Comparison of ENCODE assay signal across 7 cellular contexts in genomic region chr3:50436063-50436674, GRCh38.
DNase-seq lines count a peak whose midpoint lies in the region; ATAC-seq, FAIRE-seq and TF ChIP-seq lines count a peak whose summit lies in the region.

No MANE protein-coding gene starts in this region.

- POLR2A ChIA-PET in MCF 10A (lab: Yijun Ruan, JAX) = no interaction called here

- CTCF ChIA-PET in MCF 10A (lab: Yijun Ruan, JAX) = interaction anchor here (0.5 to 3.1 kb wide), 11 partner anchors 10 to 179 kb away, joined by 3 to 22 read pairs (median 3); no protein-coding TSS in a partner anchor

- H3K27me3 ChIP-seq in WERI-Rb-1 (ENCODE audit: insufficient read depth, low read depth, severe bottlenecking) = no peaks in the 10 kb centered on the region

- H3K9me3 Mint-ChIP-seq in MCF 10A (ENCODE audit: unreplicated experiment) = no peaks in the 10 kb centered on the region

- no peak for ATAC-seq in GM21381 (IDR thresholded peaks at IDR 0.05; ENCODE audit: unreplicated experiment)

- no TSS peak for BruUV-seq in MCF 10A (replicated peaks; lab: Mats Ljungman, UMichigan)

- H3K4me1 Mint-ChIP-seq in MCF 10A (ENCODE audit: insufficient read depth, unreplicated experiment) = no peaks in the 10 kb centered on the region

- no peaks in the 10 kb centered on the region for H3K36me3 ChIP-seq in WERI-Rb-1

- peak; percentile 89 for DNase-seq in GM12891 (ENCODE audit: insufficient read length, low spot score)
- DNase-seq in Kasumi-1 (lab: John Stamatoyannopoulos, UW) = peak; percentile 5 to 28
- DNase-seq in WERI-Rb-1 = peak; percentile 78
- peak; percentile 54 for DNase-seq in MCF 10A (ENCODE audit: unreplicated experiment)
- peak; percentile 17 for DNase-seq in kidney glomerular epithelial cell (lab: John Stamatoyannopoulos, UW)
- peak; percentile 59 to 71 for DNase-seq in stimulated activated CD4-positive, alpha-beta T cell treated with anti-CD3 and anti-CD28 coated beads, Interleukin-4, amount 100 ng/mL, for 4 hours

- H3K27ac Mint-ChIP-seq in MCF 10A (ENCODE audit: low read depth, unreplicated experiment) = no peak overlapping the region

- H3K27ac ChIP-seq in WERI-Rb-1 = no peak overlapping the region; the same call in 1 of the 2 replicates

- H3K4me3 ChIP-seq in WERI-Rb-1 (ENCODE audit: low read depth, low read length) = no peak overlapping the region

- intact Hi-C loops in MCF 10A (cut with micrococcal nuclease) = loop anchor here (1.0 kb wide), 2 partner anchors 106 to 178 kb away; no protein-coding TSS in a partner anchor

- peaks cover 14% of the 10 kb centered on the region for H3K27me3 Mint-ChIP-seq in MCF 10A (ENCODE audit: insufficient read depth, unreplicated experiment)

- no peaks in the 10 kb centered on the region for H3K9me3 ChIP-seq in WERI-Rb-1 (ENCODE audit: severe bottlenecking)

- H3K4me3 Mint-ChIP-seq in MCF 10A (ENCODE audit: unreplicated experiment) = no peak overlapping the region

- FAIRE-seq in GM12891 (lab: Jason Lieb, UNC) = peak; percentile 82

- H3K36me3 Mint-ChIP-seq in MCF 10A (ENCODE audit: insufficient read depth, unreplicated experiment) = peaks cover 4% of the 10 kb centered on the region

- TF ChIP-seq POLR2A in GM12891 (IDR thresholded peaks at IDR 0.05; ENCODE audit: low read depth, low read length) = no peak

- TF ChIP-seq CTCF in WERI-Rb-1 (IDR thresholded peaks at IDR 0.05; ENCODE audit: low read depth, low read length) (peak; percentile 91), MCF 10A (IDR thresholded peaks at IDR 0.05; ENCODE audit: unreplicated experiment) (peak; percentile 87)

TF ChIP-seq in GM12891, 5 proteins besides CTCF, POLR2A, EP300 and RAD21:
- TF ChIP-seq TAF1 (IDR thresholded peaks at IDR 0.05; ENCODE audit: low read depth, low read length) (no peak), POLR2AphosphoS5 (IDR thresholded peaks at IDR 0.05; ENCODE audit: low read depth, low read length) (no peak), SPI1 (IDR thresholded peaks at IDR 0.05; ENCODE audit: low read depth, low read length) (no peak), POU2F2 (IDR thresholded peaks at IDR 0.05; ENCODE audit: low read depth, low read length) (no peak), PAX5 (IDR thresholded peaks at IDR 0.05; ENCODE audit: insufficient read depth, low read length, severe bottlenecking) (no peak)

Comparison
In these comparisons a context has a peak if more than half of its experiments do, and no peak if none do; other contexts are left out.
1. DNase-seq: peak in every context shown above with its lines; median percentile 89 in GM12891; 78 in WERI-Rb-1; 65 in stimulated activated CD4-positive, alpha-beta T cell treated with anti-CD3 and anti-CD28 coated beads, Interleukin-4, amount 100 ng/mL, for 4 hours; 54 in MCF 10A; 17 in kidney glomerular epithelial cell; 16 in Kasumi-1.